Comparison of ENCODE assay signal across 17 cellular contexts in the genomic region with DNA sequence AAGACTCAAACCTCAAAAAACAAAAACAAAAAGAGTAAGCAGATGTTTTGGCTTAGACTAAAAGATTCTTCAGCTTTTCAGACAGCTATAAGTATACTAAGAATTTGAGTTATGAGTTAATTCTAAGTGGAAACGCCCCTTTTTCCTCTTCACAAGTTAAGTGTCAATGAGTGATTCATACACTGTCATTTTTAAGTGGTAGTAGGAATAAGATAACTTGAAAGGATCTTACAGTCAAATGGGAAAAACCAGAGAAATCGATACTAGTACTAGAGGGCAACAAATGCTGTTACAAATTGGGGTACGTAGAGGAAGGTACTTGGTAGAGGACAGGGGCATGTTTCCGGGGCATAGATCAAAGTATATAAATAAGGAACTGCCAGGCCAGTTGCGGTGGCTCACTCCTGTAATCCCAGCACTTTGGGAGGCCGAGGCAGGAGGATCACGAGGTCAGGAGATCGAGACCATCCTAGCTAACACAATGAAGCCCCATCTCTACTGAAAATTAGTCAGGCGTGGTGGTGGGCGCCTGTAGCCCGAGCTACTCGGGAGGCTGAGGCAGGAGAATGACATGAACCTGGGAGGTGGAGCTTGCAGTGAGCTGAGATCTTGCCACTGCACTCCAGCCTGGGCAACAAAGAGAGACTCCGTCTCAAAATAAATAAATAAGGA. TPM values are rescaled to one million over a fixed set of nuclear protein-coding genes. Genes with fewer than 3 reads are reported as not detected.
DNase-seq lines count a peak whose midpoint lies in the region; ATAC-seq and TF ChIP-seq lines count a peak whose summit lies in the region.
"Had no signal": no experiment of that assay in that cellular context is flagged by ENCODE, and none has a peak within 500 bp of the region (broad histone marks: within the 10 kb centered on the region; RNA-seq: fewer than 3 reads in every experiment).

No MANE protein-coding gene starts in this region.

- H3K4me3 Mint-ChIP-seq in CD14-positive monocyte, result no peak overlapping the region
- H3K4me3 Mint-ChIP-seq in CD4-positive, alpha-beta memory T cell, result peak overlapping the region in 6 of 8 donors; percentile 4 to 32 (median 10)
- peak overlapping the region; percentile 100 for H3K4me3 Mint-ChIP-seq in activated T-helper 17 cell treated with anti-CD3 and anti-CD28 coated beads, Interleukin-2, amount 50 U/mL, for 72 hours
- H3K4me3 Mint-ChIP-seq in naive B cell, result peak overlapping the region in 1 of 8 donors; percentile 6
- H3K4me3 Mint-ChIP-seq: activated B cell treated with CpG ODN at 0.5 μM for 24 hours had no signal

- TF ChIP-seq CTCF in CD14-positive monocyte (IDR thresholded peaks at IDR 0.05), result no peak
- no peak for TF ChIP-seq CTCF in transverse colon (IDR thresholded peaks at IDR 0.05)

- peaks cover 0 to 2% (median 0%) of the 10 kb centered on the region in 7 donors for H3K9me3 Mint-ChIP-seq in CD14-positive monocyte
- H3K9me3 Mint-ChIP-seq in CD4-positive, alpha-beta memory T cell, result peaks cover 0 to 2% (median 0%) of the 10 kb centered on the region in 8 donors
- no peaks in the 10 kb centered on the region for H3K9me3 Mint-ChIP-seq in activated T-helper 17 cell treated with anti-CD3 and anti-CD28 coated beads, Interleukin-2, amount 50 U/mL, for 72 hours
- H3K9me3 Mint-ChIP-seq in naive B cell, result no peaks in the 10 kb centered on the region
- H3K9me3 Mint-ChIP-seq: activated B cell treated with CpG ODN at 0.5 μM for 24 hours had no signal

- H3K27ac ChIP-seq in CD4-positive, alpha-beta memory T cell (ENCODE audit: low read depth, low read length), result no peak overlapping the region
- H3K27ac ChIP-seq in transverse colon, result no peak overlapping the region
- H3K27ac ChIP-seq: thoracic aorta had no signal

- H3K36me3 Mint-ChIP-seq in CD14-positive monocyte, result peaks cover 78 to 96% of the 10 kb centered on the region in 2 donors
- H3K36me3 Mint-ChIP-seq in CD4-positive, alpha-beta memory T cell, result peaks cover 50 to 77% of the 10 kb centered on the region in 2 donors
- peaks cover 99% of the 10 kb centered on the region for H3K36me3 Mint-ChIP-seq in activated T-helper 17 cell treated with anti-CD3 and anti-CD28 coated beads, Interleukin-2, amount 50 U/mL, for 72 hours (ENCODE audit: low read depth)
- H3K36me3 Mint-ChIP-seq in naive B cell, result peaks cover 20 to 25% of the 10 kb centered on the region in 2 donors

- H3K9me3 ChIP-seq in CD4-positive, alpha-beta memory T cell (ENCODE audit: control insufficient read depth in 1 of 2, low read length in 2 of 2), result no peaks in the 10 kb centered on the region
- H3K9me3 ChIP-seq in transverse colon, result no peaks in the 10 kb centered on the region
- H3K9me3 ChIP-seq: BE2C, mucosa of descending colon, thoracic aorta had no signal

- peaks cover 57% of the 10 kb centered on the region for H3K4me1 ChIP-seq in CD4-positive, alpha-beta memory T cell (ENCODE audit: insufficient read depth, low read length)
- H3K4me1 ChIP-seq in transverse colon, result peaks cover 35 to 63% (median 41%) of the 10 kb centered on the region in 4 donors
- H3K4me1 ChIP-seq: BE2C had no signal

- TF ChIP-seq POLR2A in transverse colon (IDR thresholded peaks at IDR 0.05), result no peak

- POLR2A ChIA-PET in CD4-positive, alpha-beta memory T cell (lab: Charles Lee; ENCODE audit: partially characterized antibody), result interaction anchor here (1.1 to 13.0 kb wide), 3 partner anchors 9 to 75 kb away, joined by 4 to 614 read pairs (median 5); partner anchors contain the start of gene SDE2

- peak; percentile 89 for ATAC-seq in activated T-helper 17 cell treated with anti-CD3 and anti-CD28 coated beads, Interleukin-2, amount 50 U/mL, for 72 hours (replicated peaks)
- no peak for ATAC-seq in naive B cell (ENCODE audit: low read depth in 2 of 2)
- no peak for ATAC-seq in HG03196 (IDR thresholded peaks at IDR 0.05; ENCODE audit: unreplicated experiment)
- ATAC-seq: left cardiac atrium, mucosa of descending colon, Right ventricle myocardium inferior, sciatic nerve had no signal

- H3K36me3 ChIP-seq in CD4-positive, alpha-beta memory T cell (ENCODE audit: insufficient read depth, low read length), result peaks cover 61% of the 10 kb centered on the region
- peaks cover 0 to 52% (median 26%) of the 10 kb centered on the region in 4 donors for H3K36me3 ChIP-seq in transverse colon

- in situ Hi-C loops in ACHN (cut with HindIII; ENCODE audit: low pct_ligation_motif_present, low pct_unique_long_range_greater_than_20kb, low sequenced_read_pairs), result no loop called here
- in situ Hi-C loops in transverse colon (cut with MboI; ENCODE audit: low pct_ligation_motif_present in 1 of 4, low pct_unique_long_range_greater_than_20kb in 1 of 4, low sequenced_read_pairs in 3 of 4), result loop anchor here in 2 of 4 donors (5.0 to 10.0 kb wide), 2 partner anchors 47 to 55 kb away; no protein-coding TSS in a partner anchor

- WGBS in transverse colon (ENCODE audit: low coverage in 1 of 2), 2 donors, result 75 to 82% methylated on average over 12 to 13 of the region's 13 CpGs

- CTCF ChIA-PET in CD4-positive, alpha-beta memory T cell (lab: Charles Lee; ENCODE audit: partially characterized antibody), result interaction anchor here (1.0 to 7.2 kb wide), 4 partner anchors 14 to 83 kb away, joined by 3 to 95 read pairs (median 4); no protein-coding TSS in a partner anchor

- peaks cover 0 to 2% (median 1%) of the 10 kb centered on the region in 3 donors for H3K27me3 Mint-ChIP-seq in CD14-positive monocyte (ENCODE audit: low read depth in 3 of 3)
- H3K27me3 Mint-ChIP-seq in CD4-positive, alpha-beta memory T cell, result no peaks in the 10 kb centered on the region
- no peaks in the 10 kb centered on the region for H3K27me3 Mint-ChIP-seq in activated T-helper 17 cell treated with anti-CD3 and anti-CD28 coated beads, Interleukin-2, amount 50 U/mL, for 72 hours
- no peaks in the 10 kb centered on the region for H3K27me3 Mint-ChIP-seq in naive B cell
- H3K27me3 Mint-ChIP-seq: activated B cell treated with CpG ODN at 0.5 μM for 24 hours had no signal

- H3K4me3 ChIP-seq in CD4-positive, alpha-beta memory T cell (ENCODE audit: low read length in 2 of 2), result no peak overlapping the region
- H3K4me3 ChIP-seq in transverse colon, result no peak overlapping the region
- H3K4me3 ChIP-seq: mucosa of descending colon, thoracic aorta had no signal

- H3K27ac Mint-ChIP-seq in CD14-positive monocyte, result peak overlapping the region in 5 of 7 donors; percentile 4 to 58 (median 43)
- peak overlapping the region in 5 of 7 donors; percentile 67 to 99 (median 85) for H3K27ac Mint-ChIP-seq in CD4-positive, alpha-beta memory T cell
- H3K27ac Mint-ChIP-seq in activated T-helper 17 cell treated with anti-CD3 and anti-CD28 coated beads, Interleukin-2, amount 50 U/mL, for 72 hours, result peak overlapping the region; percentile 82
- peak overlapping the region in 5 of 6 donors; percentile 4 to 91 (median 74) for H3K27ac Mint-ChIP-seq in naive B cell
- H3K27ac Mint-ChIP-seq: activated B cell treated with CpG ODN at 0.5 μM for 24 hours had no signal

- intact Hi-C loops in CD14-positive monocyte (cut with micrococcal nuclease) (loop anchor here in 1 of 2 donors (5.0 to 10.0 kb wide), 2 partner anchors 52 to 115 kb away; partner anchors contain the start of gene ACBD3), transverse colon (cut with DNase I; ENCODE audit: low total_unique reads) (no loop called here)
- intact Hi-C loops in CD4-positive, alpha-beta memory T cell (cut with micrococcal nuclease), result loop anchor here (5.0 kb wide), 1 partner anchor 603 kb away; no protein-coding TSS in a partner anchor

- no peaks in the 10 kb centered on the region for H3K27me3 ChIP-seq in CD4-positive, alpha-beta memory T cell (ENCODE audit: insufficient read depth, low read length)
- H3K27me3 ChIP-seq in transverse colon, result no peaks in the 10 kb centered on the region
- H3K27me3 ChIP-seq: BE2C had no signal

- no peak for TF ChIP-seq EP300 in transverse colon (IDR thresholded peaks at IDR 0.05; ENCODE audit: low read depth)

- H3K4me1 Mint-ChIP-seq in CD14-positive monocyte (peaks cover 31% of the 10 kb centered on the region), naive B cell (peaks cover 35 to 58% (median 46%) of the 10 kb centered on the region in 3 donors)
- peaks cover 31 to 63% (median 51%) of the 10 kb centered on the region in 4 donors for H3K4me1 Mint-ChIP-seq in CD4-positive, alpha-beta memory T cell
- peaks cover 42% of the 10 kb centered on the region for H3K4me1 Mint-ChIP-seq in activated T-helper 17 cell treated with anti-CD3 and anti-CD28 coated beads, Interleukin-2, amount 50 U/mL, for 72 hours

- DNase-seq in CD14-positive monocyte (ENCODE audit: low spot score) (no peak), naive B cell (no peak), ACHN (no peak), transverse colon (no peak)
- no peak for DNase-seq in CD4-positive, alpha-beta memory T cell
- DNase-seq: activated B cell treated with CpG ODN at 0.5 μM for 24 hours, BE2C, DMS153, IMR-90, left cardiac atrium, mucosa of descending colon, NCI-H187 treated with DMSO at 0.1 percent for 48 hours had no signal

RNA-seq across cellular contexts. Expression of gene H3-3A, which starts 7.4 kb away (rescaled TPM):
- polyA plus RNA-seq in CD14-positive monocyte, result 1,000 to 10,000 TPM; 1,812 to 1,826 TPM
- 100 to 1,000 TPM; 391 to 397 TPM for total RNA-seq in CD4-positive, alpha-beta memory T cell
- 100 to 1,000 TPM; 639 to 695 TPM for polyA plus RNA-seq in CD4-positive, alpha-beta memory T cell
- total RNA-seq in activated T-helper 17 cell treated with anti-CD3 and anti-CD28 coated beads, Interleukin-2, amount 50 U/mL, for 72 hours, result 100 to 1,000 TPM; 222 to 316 TPM
- 1,000 to 10,000 TPM; 1,065 to 1,461 (median 1,242) TPM for polyA plus RNA-seq in naive B cell (ENCODE audit: low read depth in 6 of 6)
- total RNA-seq in transverse colon, result 100 to 1,000 TPM; 128 to 557 (median 501) TPM

Comparison
In these comparisons a context has a peak if more than half of its experiments do, and no peak if none do; other contexts are left out.
1. H3K4me3 Mint-ChIP-seq: peak in CD4-positive, alpha-beta memory T cell (6 of 8) and activated T-helper 17 cell treated with anti-CD3 and anti-CD28 coated beads, Interleukin-2, amount 50 U/mL, for 72 hours (single experiment); none in CD14-positive monocyte (0 of 2).
2. Peak in every context shown above with its lines, with median percentiles within 50 percentile points of each other: H3K27ac Mint-ChIP-seq.